ENCODE assay signal across 28 cellular contexts in genomic region chr3:120200836-120201235, GRCh38.
DNase-seq lines count a peak whose midpoint lies in the region; ATAC-seq and TF ChIP-seq lines count a peak whose summit lies in the region.
"Had no signal": no experiment of that assay in that cellular context is flagged by ENCODE, and none has a peak within 500 bp of the region (broad histone marks: within the 10 kb centered on the region; RNA-seq: fewer than 3 reads in every experiment).

No MANE protein-coding gene starts in this region.

- H3K18ac ChIP-seq in mesendoderm (ENCODE audit: low read length) = no peak overlapping the region

- no peak overlapping the region for H4K8ac ChIP-seq in mesendoderm (ENCODE audit: low read depth, low read length)

- H3K79me2 ChIP-seq in mesendoderm (ENCODE audit: control insufficient read depth, insufficient read depth, low read length) = no peaks in the 10 kb centered on the region

- WGBS in mesendoderm (ENCODE audit: extremely low coverage, insufficient coverage, low lambda C conversion rate) = no CpG with 5 or more reads among the region's 1 CpG

- H3K36me3 ChIP-seq in WERI-Rb-1 (no peaks in the 10 kb centered on the region), mesendoderm (ENCODE audit: control insufficient read depth, insufficient read depth, low read length) (no peaks in the 10 kb centered on the region), neutrophil (no peaks in the 10 kb centered on the region)
- H3K36me3 ChIP-seq: SJSA1 had no signal

- no peak overlapping the region for H2BK5ac ChIP-seq in mesendoderm (ENCODE audit: low read length)

- no peak for ATAC-seq in left ventricle myocardium superior
- ATAC-seq: Right ventricle myocardium inferior had no signal

- intact Hi-C loops in left ventricle myocardium superior (cut with micrococcal nuclease) = no loop called here

- H3K9me3 ChIP-seq in WERI-Rb-1 (ENCODE audit: severe bottlenecking) = no peaks in the 10 kb centered on the region
- no peaks in the 10 kb centered on the region for H3K9me3 ChIP-seq in neutrophil
- H3K9me3 ChIP-seq: SJSA1 had no signal

- H3K4me3 ChIP-seq in WERI-Rb-1 (ENCODE audit: low read depth, low read length) (no peak overlapping the region), mesendoderm (ENCODE audit: low read length) (no peak overlapping the region), neutrophil (ENCODE audit: low read depth in 1 of 2, low read length in 1 of 2) (no peak overlapping the region)
- H3K4me3 ChIP-seq: SJSA1 had no signal

- no peak overlapping the region for H2BK120ac ChIP-seq in mesendoderm (ENCODE audit: low read depth, low read length)

- H3K4me1 ChIP-seq in mesendoderm (ENCODE audit: control insufficient read depth, low read depth, low read length) (no peaks in the 10 kb centered on the region), neutrophil (ENCODE audit: control insufficient read depth in 1 of 2, insufficient read depth in 1 of 2, low read depth in 1 of 2, low read length in 1 of 2) (peaks cover 57 to 63% of the 10 kb centered on the region in 2 experiments)
- H3K4me1 ChIP-seq: SJSA1 had no signal

- H2BK15ac ChIP-seq in mesendoderm (replicated peaks; ENCODE audit: low read depth) = no peak overlapping the region

- H3K9ac ChIP-seq in mesendoderm (ENCODE audit: low read length) = no peak overlapping the region
- H3K9ac ChIP-seq: KMS-11 had no signal

- H3K56ac ChIP-seq in mesendoderm (ENCODE audit: low read length) = peak overlapping the region; percentile 13

- DNase-seq in NCI-H2227 treated with DMSO at 0.1 percent for 48 hours (lab: John Stamatoyannopoulos, UW) (peak; percentile 35), NCI-H2227 (lab: John Stamatoyannopoulos, UW; ENCODE audit: unreplicated experiment) (no peak), WERI-Rb-1 (no peak), mesendoderm (no peak), left ventricle myocardium superior (no peak), NCI-H748 (lab: John Stamatoyannopoulos, UW; ENCODE audit: unreplicated experiment) (no peak), germinal center (ENCODE audit: low spot score) (no peak)
- DNase-seq: Calu3; CD8-positive, alpha-beta memory T cell; DMS53; EL; GF-D8; H7; HFFc6; IMR-90; NCI-H1105; NCI-H146; NCI-H2029; NCI-H2171; NCI-H446 treated with DMSO at 0.1 percent for 48 hours; NCI-H774; OCI-M1 had no signal

- H3K27me3 ChIP-seq in WERI-Rb-1 (ENCODE audit: insufficient read depth, low read depth, severe bottlenecking) (no peaks in the 10 kb centered on the region), mesendoderm (ENCODE audit: insufficient read depth, low read length, poor library complexity) (no peaks in the 10 kb centered on the region), neutrophil (no peaks in the 10 kb centered on the region)
- H3K27me3 ChIP-seq: SJSA1 had no signal

- no peak overlapping the region for H2AK5ac ChIP-seq in mesendoderm (ENCODE audit: low read length)

- no peaks in the 10 kb centered on the region for H3K79me1 ChIP-seq in mesendoderm (ENCODE audit: low read length)

- TF ChIP-seq CTCF in WERI-Rb-1 (IDR thresholded peaks at IDR 0.05; ENCODE audit: low read depth, low read length) (no peak), neutrophil (IDR thresholded peaks at IDR 0.05) (no peak)

- no peak overlapping the region for H3K4me2 ChIP-seq in mesendoderm (ENCODE audit: low read length)
- H3K4me2 ChIP-seq: KMS-11 had no signal

- peak overlapping the region; percentile 82 for H3K27ac ChIP-seq in WERI-Rb-1
- H3K27ac ChIP-seq in mesendoderm (ENCODE audit: low read depth, low read length) = no peak overlapping the region
- peak overlapping the region; percentile 24 for H3K27ac ChIP-seq in neutrophil
- H3K27ac ChIP-seq: C4-2B, HL-60, KMS-11, SJSA1 had no signal

- H3K23ac ChIP-seq in mesendoderm (ENCODE audit: low read length) = no peak overlapping the region

- no peak overlapping the region for H3K4ac ChIP-seq in mesendoderm (ENCODE audit: low read depth, low read length)

- H4K5ac ChIP-seq in mesendoderm (ENCODE audit: low read length) = no peak overlapping the region
